8 cellular contexts compared by ENCODE assay signal in the genomic region with DNA sequence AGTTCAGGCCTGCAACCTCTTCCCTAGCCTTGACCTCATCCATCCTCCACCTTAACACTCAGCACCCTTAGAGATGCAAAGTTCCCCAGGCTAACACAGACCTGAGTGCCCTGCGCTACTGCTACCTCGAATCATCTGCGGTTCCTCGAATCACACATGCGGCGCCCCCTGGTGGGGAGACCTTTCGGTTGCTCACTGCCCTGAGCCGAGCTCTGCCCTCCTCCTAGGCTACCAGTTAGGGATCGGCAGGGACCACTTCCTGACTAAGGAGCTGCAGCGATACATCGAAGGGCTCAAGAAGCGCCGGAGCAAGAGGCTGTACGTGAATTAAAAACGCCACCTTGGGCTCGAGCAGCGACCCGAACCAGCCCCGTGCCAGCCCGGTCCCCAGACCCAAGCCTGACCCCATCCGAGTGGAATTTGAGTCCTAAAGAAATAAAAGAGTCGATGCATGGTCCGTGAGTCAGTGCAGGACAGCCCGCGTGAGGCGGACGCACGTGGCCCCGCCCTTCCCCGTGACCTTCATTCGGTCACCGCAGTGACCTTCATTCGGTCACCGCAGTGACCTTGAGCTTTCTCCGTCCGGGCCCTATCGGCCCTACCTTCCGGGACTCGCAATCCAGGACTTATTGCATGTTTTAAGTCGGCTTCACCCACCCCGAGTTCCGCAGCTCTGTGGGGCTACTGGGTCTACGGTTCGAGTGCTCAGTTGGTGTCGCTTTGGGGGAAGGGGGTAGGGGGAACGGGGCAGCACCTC. TPM values are rescaled to one million over a fixed set of nuclear protein-coding genes. Genes with fewer than 3 reads are reported as not detected.
A peak's percentile ranks its signal among the peaks of the same experiment; 100 is the strongest.
DNase-seq lines count a peak whose midpoint lies in the region; ATAC-seq and TF ChIP-seq lines count a peak whose summit lies in the region.

No MANE protein-coding gene starts in this region.

- peak; percentile 82 for ATAC-seq in SK-N-SH treated with all-trans-retinoic acid at 6 μM for 48 hours
- peak; percentile 41 to 59 for ATAC-seq in activated naive CD4-positive, alpha-beta T cell treated with anti-CD3 and anti-CD28 coated beads, Interleukin-2, amount 50 U/mL, for 72 hours

- peak overlapping the region; percentile 94 for H3K27ac Mint-ChIP-seq in HFFc6
- H3K27ac Mint-ChIP-seq in activated naive CD4-positive, alpha-beta T cell treated with anti-CD3 and anti-CD28 coated beads, Interleukin-2, amount 50 U/mL, for 72 hours = peak overlapping the region; percentile 97 to 99
- no peak overlapping the region for H3K27ac Mint-ChIP-seq in glutamatergic neuron (ENCODE audit: unreplicated experiment)
- H3K27ac Mint-ChIP-seq in osteocyte (ENCODE audit: unreplicated experiment) = peak overlapping the region; percentile 96

- peaks cover 26% of the 10 kb centered on the region for H3K27me3 ChIP-seq in thymus (ENCODE audit: control insufficient read depth, insufficient read depth)

- H3K27me3 Mint-ChIP-seq in HFFc6 (ENCODE audit: insufficient read depth) = peaks cover 15% of the 10 kb centered on the region
- peaks cover 10% of the 10 kb centered on the region for H3K27me3 Mint-ChIP-seq in glutamatergic neuron (ENCODE audit: unreplicated experiment)
- H3K27me3 Mint-ChIP-seq in osteocyte (ENCODE audit: unreplicated experiment) = peaks cover 6% of the 10 kb centered on the region

- peaks cover 15% of the 10 kb centered on the region for H3K4me1 ChIP-seq in thymus (ENCODE audit: control insufficient read depth, insufficient read depth, low read length)

- DNase-seq in GM10248 (ENCODE audit: extremely low spot score) (peak; percentile 86), HFFc6 (peak; percentile 82), NCI-H1092 (lab: John Stamatoyannopoulos, UW) (peak; percentile 91), glutamatergic neuron (peak; percentile 98), osteocyte (ENCODE audit: extremely low spot score, unreplicated experiment) (peak; percentile 96)
- DNase-seq in activated naive CD4-positive, alpha-beta T cell treated with anti-CD3 and anti-CD28 coated beads, Interleukin-2, amount 50 U/mL, for 72 hours (ENCODE audit: low spot score in 2 of 2) = peak; percentile 91 to 97

- H3K27ac ChIP-seq in thymus (ENCODE audit: low read depth) = peak overlapping the region; percentile 90

- H3K9me3 ChIP-seq in thymus (ENCODE audit: control insufficient read depth) = no peaks in the 10 kb centered on the region

- H3K4me3 Mint-ChIP-seq in HFFc6 (peak overlapping the region; percentile 96), glutamatergic neuron (ENCODE audit: unreplicated experiment) (peak overlapping the region; percentile 84), osteocyte (ENCODE audit: unreplicated experiment) (peak overlapping the region; percentile 86)

- H3K4me1 Mint-ChIP-seq in HFFc6 (ENCODE audit: low read depth) (peaks cover 26% of the 10 kb centered on the region), glutamatergic neuron (ENCODE audit: low read depth, unreplicated experiment) (peaks cover 4% of the 10 kb centered on the region), osteocyte (ENCODE audit: unreplicated experiment) (peaks cover 28% of the 10 kb centered on the region)

- TF ChIP-seq CTCF in GM10248 (IDR thresholded peaks at IDR 0.05; ENCODE audit: control extremely low read depth, extremely low read depth, low read depth, missing control alignments) (peak; percentile 90), HFFc6 (IDR thresholded peaks at IDR 0.05) (peak; percentile 95), glutamatergic neuron (IDR thresholded peaks at IDR 0.05; ENCODE audit: partially characterized antibody, unreplicated experiment) (peak; percentile 93), osteocyte (IDR thresholded peaks at IDR 0.05) (peak; percentile 93)

- no peaks in the 10 kb centered on the region for H3K36me3 Mint-ChIP-seq in HFFc6 (ENCODE audit: low read depth)
- peaks cover 9% of the 10 kb centered on the region in 2 donors for H3K36me3 Mint-ChIP-seq in activated naive CD4-positive, alpha-beta T cell treated with anti-CD3 and anti-CD28 coated beads, Interleukin-2, amount 50 U/mL, for 72 hours
- H3K36me3 Mint-ChIP-seq in glutamatergic neuron (ENCODE audit: unreplicated experiment) = no peaks in the 10 kb centered on the region
- H3K36me3 Mint-ChIP-seq in osteocyte (ENCODE audit: unreplicated experiment) = no peaks in the 10 kb centered on the region

- POLR2A ChIA-PET in GM10248 (lab: Yijun Ruan, JAX) = interaction anchor here (0.6 to 2.0 kb wide), 5 partner anchors 13 to 119 kb away, joined by 3 to 18 read pairs (median 8); partner anchors contain the start of genes FERMT3, PRDX5, STIP1 and TRMT112

- H3K9me3 Mint-ChIP-seq in HFFc6 (no peaks in the 10 kb centered on the region), glutamatergic neuron (ENCODE audit: unreplicated experiment) (peaks cover 4% of the 10 kb centered on the region), osteocyte (ENCODE audit: unreplicated experiment) (no peaks in the 10 kb centered on the region)
- no peaks in the 10 kb centered on the region for H3K9me3 Mint-ChIP-seq in activated naive CD4-positive, alpha-beta T cell treated with anti-CD3 and anti-CD28 coated beads, Interleukin-2, amount 50 U/mL, for 72 hours

- WGBS in thymus = under 1% methylated on average over 46 of the region's 46 CpGs

- H3K36me3 ChIP-seq in thymus (ENCODE audit: control insufficient read depth, insufficient read depth) = peaks cover 10% of the 10 kb centered on the region

- CTCF ChIA-PET in GM10248 (lab: Yijun Ruan, JAX) = interaction anchor here (0.6 to 5.8 kb wide), 35 partner anchors 8 to 384 kb away, joined by 3 to 219 read pairs (median 8); partner anchors contain the start of genes BAD, CCDC88B, FERMT3 and GPR137

- H3K4me3 ChIP-seq in thymus (ENCODE audit: low read length) = peak overlapping the region; percentile 89

TF ChIP-seq in SK-N-SH treated with all-trans-retinoic acid at 6 μM for 48 hours, 23 proteins besides CTCF, POLR2A, EP300 and RAD21 (continues in another document):
- 0 out of 2 replicates have a peak, but pooled peaks have one; percentile 38 for TF ChIP-seq ZFP3 (CRISPR knock-in tag; IDR thresholded peaks at IDR 0.05)
- no peak for TF ChIP-seq ZNF8 (CRISPR knock-in tag; IDR thresholded peaks at IDR 0.05)
- no peak for TF ChIP-seq ZNF70 (CRISPR knock-in tag; IDR thresholded peaks at IDR 0.05)
- peak; percentile 93 for TF ChIP-seq ESRRG (CRISPR knock-in tag; IDR thresholded peaks at IDR 0.05)
- no peak for TF ChIP-seq CSRNP3 (CRISPR knock-in tag; IDR thresholded peaks at IDR 0.05)

RNA-seq across cellular contexts. Expression of gene ESRRA, which starts 0.8 kb away (rescaled TPM):
- total RNA-seq in HFFc6 (2021; fragmentation: NEBNext Ultra II Directional; extraction: Animal tissue kit (Norgen Biotek cat#: 25700)) = 10 to 100 TPM; 18.9 to 25.0 (median 21.7) TPM
- total RNA-seq in activated naive CD4-positive, alpha-beta T cell treated with anti-CD3 and anti-CD28 coated beads, Interleukin-2, amount 50 U/mL, for 72 hours = 10 to 100 TPM; 33.6 to 48.1 TPM
- total RNA-seq in glutamatergic neuron (ENCODE audit: unreplicated experiment) (69.9 TPM), osteocyte (32.7 and 37.4 TPM in 2 replicates)
- polyA plus RNA-seq in thymus = 48.0 TPM

RNA-seq across cellular contexts. Expression of gene CATSPERZ, which starts 4.3 kb away (rescaled TPM):
- under 1 TPM in 1 of 6 experiments, not detected in 5; 0.31 TPM for total RNA-seq in HFFc6 (2021; fragmentation: NEBNext Ultra II Directional; extraction: Animal tissue kit (Norgen Biotek cat#: 25700))
- total RNA-seq in activated naive CD4-positive, alpha-beta T cell treated with anti-CD3 and anti-CD28 coated beads, Interleukin-2, amount 50 U/mL, for 72 hours = under 1 TPM in 1 of 2 donors, not detected in 1; 0.55 TPM
- total RNA-seq in glutamatergic neuron (ENCODE audit: unreplicated experiment) = not detected
- not detected in 2 replicates for total RNA-seq in osteocyte
- 0.78 TPM for polyA plus RNA-seq in thymus

RNA-seq across cellular contexts. Expression of gene TRMT112, which starts 12.9 kb away (rescaled TPM):
- 100 to 1,000 TPM; 246 to 269 (median 261) TPM for total RNA-seq in HFFc6 (2021; fragmentation: NEBNext Ultra II Directional; extraction: Animal tissue kit (Norgen Biotek cat#: 25700))
- 100 to 1,000 TPM; 198 to 213 TPM for total RNA-seq in activated naive CD4-positive, alpha-beta T cell treated with anti-CD3 and anti-CD28 coated beads, Interleukin-2, amount 50 U/mL, for 72 hours
- 93.1 TPM for total RNA-seq in glutamatergic neuron (ENCODE audit: unreplicated experiment)
- 159 and 174 TPM in 2 replicates for total RNA-seq in osteocyte
- 294 TPM for polyA plus RNA-seq in thymus

RNA-seq across cellular contexts. Expression of gene KCNK4, which starts 13.4 kb away (rescaled TPM):
- under 1 TPM in 1 of 6 experiments, not detected in 5; 0.14 TPM for total RNA-seq in HFFc6 (2021; fragmentation: NEBNext Ultra II Directional; extraction: Animal tissue kit (Norgen Biotek cat#: 25700))
- total RNA-seq in activated naive CD4-positive, alpha-beta T cell treated with anti-CD3 and anti-CD28 coated beads, Interleukin-2, amount 50 U/mL, for 72 hours = under 1 TPM; 0.23 to 0.46 TPM
- total RNA-seq in glutamatergic neuron (ENCODE audit: unreplicated experiment) = 0.47 TPM
- total RNA-seq in osteocyte = 0.39 and 0.43 TPM in 2 replicates
- not detected for polyA plus RNA-seq in thymus

RNA-seq across cellular contexts. Expression of gene PRDX5, which starts 13.4 kb away (rescaled TPM):
- 100 to 1,000 TPM; 161 to 207 (median 186) TPM for total RNA-seq in HFFc6 (2021; fragmentation: NEBNext Ultra II Directional; extraction: Animal tissue kit (Norgen Biotek cat#: 25700))
- 100 to 1,000 TPM; 131 to 152 TPM for total RNA-seq in activated naive CD4-positive, alpha-beta T cell treated with anti-CD3 and anti-CD28 coated beads, Interleukin-2, amount 50 U/mL, for 72 hours
- total RNA-seq in glutamatergic neuron (ENCODE audit: unreplicated experiment) (418 TPM), osteocyte (215 and 217 TPM in 2 replicates)
- polyA plus RNA-seq in thymus = 286 TPM

Comparison
In these comparisons a context has a peak if more than half of its experiments do, and no peak if none do; other contexts are left out.
1. Peak in every context shown above with its lines: DNase-seq, ATAC-seq, H3K4me3 ChIP-seq and H3K27ac ChIP-seq.